In the genomic region with DNA sequence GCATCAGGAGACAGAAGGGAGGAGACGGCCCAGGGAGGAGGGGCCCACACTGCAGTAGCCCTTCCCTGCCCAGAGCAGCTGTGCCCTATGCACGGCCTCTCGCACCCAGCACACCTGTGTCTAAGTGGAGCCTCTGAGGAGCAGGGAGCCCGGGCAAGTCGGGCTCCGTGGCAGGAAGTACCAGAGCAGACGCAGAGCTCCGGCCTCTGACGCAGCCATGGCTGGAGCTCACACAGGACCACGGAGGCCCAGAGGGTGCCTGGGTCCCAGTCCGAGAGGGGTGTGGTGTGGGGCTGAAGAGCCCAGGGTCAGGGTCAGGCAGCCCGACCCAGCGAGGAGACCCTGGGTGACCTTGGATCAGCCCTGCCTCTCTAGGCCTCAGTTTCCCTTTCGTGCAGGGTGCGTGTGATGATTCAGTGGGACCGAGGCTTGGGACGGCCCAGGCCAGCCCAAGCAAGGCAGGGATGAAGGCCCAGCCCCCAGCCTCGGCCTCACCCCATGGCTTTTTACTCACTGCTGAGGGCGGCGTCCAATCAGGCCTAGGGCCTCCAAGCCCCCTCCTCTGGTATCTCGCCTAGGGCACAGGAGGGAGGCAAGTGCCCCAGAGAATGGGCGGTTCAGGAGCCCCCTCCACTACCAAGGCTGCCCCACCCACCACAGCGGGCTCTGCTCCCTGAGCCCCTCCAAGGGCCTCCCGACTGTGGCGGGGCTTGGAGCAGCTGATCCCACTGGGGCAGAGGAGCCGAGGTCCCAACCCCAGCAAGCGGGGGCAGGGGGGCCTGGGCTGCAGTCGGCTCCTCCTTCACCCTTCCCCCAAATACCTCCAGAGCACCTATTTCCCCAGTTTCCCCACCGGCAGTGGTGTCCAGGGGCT, we compare ENCODE assay signal across 21 cellular contexts. TPM values are rescaled to one million over a fixed set of nuclear protein-coding genes. Genes with fewer than 3 reads are reported as not detected.
A peak's percentile ranks its signal among the peaks of the same experiment; 100 is the strongest.
DNase-seq lines count a peak whose midpoint lies in the region; ATAC-seq and TF ChIP-seq lines count a peak whose summit lies in the region.
"Had no signal": no experiment of that assay in that cellular context is flagged by ENCODE, and none has a peak within 500 bp of the region (broad histone marks: within the 10 kb centered on the region; RNA-seq: fewer than 3 reads in every experiment).

No MANE protein-coding gene starts in this region.

- peaks cover 3% of the 10 kb centered on the region for H3K79me2 ChIP-seq in HCT116 (ENCODE audit: insufficient read depth, low read length)

- CTCF ChIA-PET in HCT116 (lab: Charles Lee), result no interaction called here

- H3K9me3 ChIP-seq in HCT116 (ENCODE audit: control insufficient read depth in 1 of 2, insufficient read depth in 1 of 2, low read depth in 1 of 2, low read length in 2 of 2) (no peaks in the 10 kb centered on the region), neuronal stem cell (replicated peaks in 1 of 2; ENCODE audit: control insufficient read depth in 2 of 2, insufficient read depth in 1 of 2, low read depth in 1 of 2, low read length in 2 of 2) (no peaks in the 10 kb centered on the region), mesenchymal stem cell (ENCODE audit: control insufficient read depth, low read length) (no peaks in the 10 kb centered on the region)
- H3K9me3 ChIP-seq: SK-N-SH, spleen, tibial artery had no signal

- POLR2A ChIA-PET in HCT116 (lab: Charles Lee), result no interaction called here

- peak overlapping the region; percentile 33; the same call in 1 of the 2 replicates for H3K4me2 ChIP-seq in HCT116 (ENCODE audit: low read length)
- H3K4me2 ChIP-seq in neuronal stem cell (ENCODE audit: insufficient read depth, low read length, poor library complexity, severe bottlenecking), result peak overlapping the region; percentile 18
- H3K4me2 ChIP-seq in mesenchymal stem cell (ENCODE audit: low read length, poor library complexity, severe bottlenecking), result no peak overlapping the region
- H3K4me2 ChIP-seq: hepatocyte, SK-N-SH had no signal

- peak overlapping the region; percentile 97 for H2AK5ac ChIP-seq in neuronal stem cell (ENCODE audit: low read depth, low read length)
- no peak overlapping the region for H2AK5ac ChIP-seq in mesenchymal stem cell (ENCODE audit: low read length, severe bottlenecking)

- H3K79me1 ChIP-seq in neuronal stem cell (ENCODE audit: low read depth, low read length) (peaks cover 5% of the 10 kb centered on the region), mesenchymal stem cell (replicated peaks; ENCODE audit: low read length, poor library complexity, severe bottlenecking) (peaks cover under 1% of the 10 kb centered on the region)

- H3K4me1 ChIP-seq in HCT116 (ENCODE audit: control insufficient read depth in 1 of 2, insufficient read depth in 2 of 2, low read length in 2 of 2) (peaks cover 59 to 77% of the 10 kb centered on the region in 2 experiments), neuronal stem cell (ENCODE audit: control insufficient read depth in 2 of 2, insufficient read depth in 1 of 2, low read depth in 1 of 2, low read length in 2 of 2) (peaks cover 11 to 12% of the 10 kb centered on the region in 2 donors), mesenchymal stem cell (ENCODE audit: control insufficient read depth, insufficient read depth, low read depth, low read length) (peaks cover 38% of the 10 kb centered on the region)

- H2BK15ac ChIP-seq in neuronal stem cell (ENCODE audit: low read length) (peak overlapping the region; percentile 89), mesenchymal stem cell (ENCODE audit: low read depth, poor library complexity, severe bottlenecking) (no peak overlapping the region)

- no peak for TF ChIP-seq CTCF in HCT116 (IDR thresholded peaks at IDR 0.05 in 2 of 3, conservative IDR thresholded peaks at IDR 0.05 in 1 of 3; ENCODE audit: borderline replicate concordance in 1 of 3, insufficient read depth in 1 of 3, low read depth in 2 of 3, low read length in 2 of 3)

- no peak overlapping the region for H3K4ac ChIP-seq in neuronal stem cell (ENCODE audit: low read length)
- no peak overlapping the region for H3K4ac ChIP-seq in mesenchymal stem cell (ENCODE audit: low read depth in 1 of 2, low read length in 2 of 2)

- H2AFZ ChIP-seq in HCT116 (ENCODE audit: low read depth, low read length, poor library complexity, severe bottlenecking), result no peak overlapping the region
- no peak overlapping the region for H2AFZ ChIP-seq in neuronal stem cell (ENCODE audit: low read length)
- H2AFZ ChIP-seq in mesenchymal stem cell (ENCODE audit: low read depth, low read length), result no peak overlapping the region
- H2AFZ ChIP-seq: hepatocyte had no signal

- no CpG with 5 or more reads among the region's 29 CpGs for WGBS in neuronal stem cell (ENCODE audit: extremely low coverage in 2 of 2, insufficient read length in 2 of 2, insufficient replicate concordance in 1 of 2), 2 donors
- 90% methylated on average over 29 of the region's 29 CpGs for WGBS in mesenchymal stem cell

- intact Hi-C loops in HCT116 (cut with micrococcal nuclease), result no loop called here

- TF ChIP-seq POLR2A in HCT116 (IDR thresholded peaks at IDR 0.05; ENCODE audit: borderline replicate concordance, extremely low read depth, insufficient read depth, insufficient read length), result no peak

- H3K4me3 ChIP-seq in HCT116 (replicated peaks in 1 of 2; ENCODE audit: low read depth in 1 of 2, low read length in 2 of 2) (no peak overlapping the region), neuronal stem cell (ENCODE audit: low read length in 2 of 2) (no peak overlapping the region), mesenchymal stem cell (ENCODE audit: insufficient read depth in 1 of 2, low read depth in 1 of 2, low read length in 2 of 2) (no peak overlapping the region)
- H3K4me3 ChIP-seq: hepatocyte, K562, spleen, tibial artery had no signal

- H4K91ac ChIP-seq in neuronal stem cell (ENCODE audit: low read depth, low read length, poor library complexity) (no peak overlapping the region), mesenchymal stem cell (ENCODE audit: low read length) (no peak overlapping the region)

- peak overlapping the region; percentile 94 for H3K14ac ChIP-seq in neuronal stem cell (ENCODE audit: low read length)
- H3K14ac ChIP-seq in mesenchymal stem cell (ENCODE audit: low read length in 2 of 2), result no peak overlapping the region

- no peak for TF ChIP-seq RAD21 in HCT116 (IDR thresholded peaks at IDR 0.05; ENCODE audit: low read depth)

- H3K36me3 ChIP-seq in HCT116 (ENCODE audit: control insufficient read depth in 1 of 2, insufficient read depth in 2 of 2, low read length in 2 of 2) (no peaks in the 10 kb centered on the region), neuronal stem cell (replicated peaks in 1 of 2; ENCODE audit: control insufficient read depth in 2 of 2, insufficient read depth in 2 of 2, low read length in 2 of 2) (no peaks in the 10 kb centered on the region), mesenchymal stem cell (ENCODE audit: control insufficient read depth in 1 of 2, insufficient read depth in 2 of 2, low read depth in 1 of 2, low read length in 2 of 2) (no peaks in the 10 kb centered on the region)
- H3K36me3 ChIP-seq: spleen, tibial artery, WERI-Rb-1 had no signal

- peak; percentile 97 for DNase-seq in DMS53 (lab: John Stamatoyannopoulos, UW)
- DNase-seq in HCT116 (ENCODE audit: low read depth, low spot score), result no peak
- peak; percentile 6 for DNase-seq in SHP77 treated with DMSO at 0.1 percent for 48 hours (lab: John Stamatoyannopoulos, UW)
- DNase-seq in neuronal stem cell (ENCODE audit: low spot score), result no peak
- DNase-seq in C1 segment of cervical spinal cord (lab: John Stamatoyannopoulos, UW), result no peak
- no peak for DNase-seq in mesenchymal stem cell
- DNase-seq in GM03348 (ENCODE audit: low spot score), result no peak
- DNase-seq: DND-41; immature natural killer cell; NCI-H187; NCI-H226; SK-N-SH; spleen; stimulated activated CD4-positive, alpha-beta T cell treated with anti-CD3 and anti-CD28 coated beads, Interleukin-4, amount 100 ng/mL, for 1 hour; stimulated activated naive CD4-positive, alpha-beta T cell; tibial artery; WERI-Rb-1 had no signal

- H3K18ac ChIP-seq in neuronal stem cell (ENCODE audit: low read length), result peak overlapping the region; percentile 91
- no peak overlapping the region for H3K18ac ChIP-seq in mesenchymal stem cell (ENCODE audit: low read depth in 1 of 2, low read length in 2 of 2)

- no peak for ATAC-seq in HCT116
- ATAC-seq: K562 had no signal

- H4K8ac ChIP-seq in neuronal stem cell (ENCODE audit: low read depth, low read length) (no peak overlapping the region), mesenchymal stem cell (ENCODE audit: low read length) (no peak overlapping the region)

- H3K27me3 ChIP-seq in HCT116 (ENCODE audit: insufficient read depth, low read length), result no peaks in the 10 kb centered on the region
- peaks cover 4 to 65% (median 25%) of the 10 kb centered on the region in 3 experiments for H3K27me3 ChIP-seq in neuronal stem cell (ENCODE audit: control insufficient read depth in 3 of 3, insufficient read depth in 3 of 3, low read depth in 1 of 3, low read length in 3 of 3)
- peaks cover 0 to 41% of the 10 kb centered on the region in 2 experiments for H3K27me3 ChIP-seq in mesenchymal stem cell (ENCODE audit: control insufficient read depth in 1 of 2, insufficient read depth in 1 of 2, low read length in 2 of 2)
- H3K27me3 ChIP-seq: hepatocyte had no signal

- peak overlapping the region; percentile 90 for H2BK12ac ChIP-seq in neuronal stem cell (ENCODE audit: low read length)
- H2BK12ac ChIP-seq in mesenchymal stem cell (ENCODE audit: low read length in 2 of 2), result no peak overlapping the region

- H2BK5ac ChIP-seq in neuronal stem cell (ENCODE audit: low read length) (peak overlapping the region; percentile 90), mesenchymal stem cell (ENCODE audit: low read depth, low read length, poor library complexity, severe bottlenecking) (no peak overlapping the region)

- H3K9me2 ChIP-seq in HCT116 (ENCODE audit: insufficient read depth), result no peaks in the 10 kb centered on the region
- H3K9me2 ChIP-seq: SK-N-SH had no signal

- H3K23ac ChIP-seq in neuronal stem cell (ENCODE audit: low read depth, low read length, poor library complexity) (peak overlapping the region; percentile 73), mesenchymal stem cell (ENCODE audit: low read length in 2 of 2) (no peak overlapping the region)

- H3K9ac ChIP-seq in HCT116 (ENCODE audit: low read length) (no peak overlapping the region), neuronal stem cell (ENCODE audit: low read depth, low read length, poor library complexity) (peak overlapping the region; percentile 44), mesenchymal stem cell (ENCODE audit: low read length) (no peak overlapping the region)
- H3K9ac ChIP-seq: SK-N-SH had no signal

- H3K27ac ChIP-seq in HCT116 (ENCODE audit: low read depth, low read length) (no peak overlapping the region; the same call in 1 of the 2 replicates), neuronal stem cell (replicated peaks; ENCODE audit: low read length) (no peak overlapping the region), mesenchymal stem cell (ENCODE audit: low read length, poor library complexity, severe bottlenecking) (no peak overlapping the region)
- H3K27ac ChIP-seq: spleen, tibial artery, WERI-Rb-1 had no signal

- no TSS peak for BruUV-seq in HCT116 (replicated peaks; lab: Mats Ljungman, UMichigan)

- no peak overlapping the region for H2BK120ac ChIP-seq in neuronal stem cell (ENCODE audit: low read depth, low read length)
- H2BK120ac ChIP-seq in mesenchymal stem cell (ENCODE audit: low read depth, low read length), result no peak overlapping the region

- RAD21 ChIA-PET in HCT116 (lab: Charles Lee; ENCODE audit: low non-redundant PET in 1 of 2, low total read pairs in 2 of 2, uncharacterized antibody in 2 of 2, unreplicated experiment in 2 of 2), result no interaction called here

- H4K20me1 ChIP-seq in HCT116 (ENCODE audit: insufficient read depth), result no peaks in the 10 kb centered on the region

RNA-seq across cellular contexts. Expression of gene AGPAT2, which starts 4.3 kb away (rescaled TPM):
- total RNA-seq in HCT116 (2021; ENCODE audit: unreplicated experiment), result 86.0 TPM
- polyA plus RNA-seq in HCT116 (2012), result 84.7 and 91.2 TPM in 2 replicates
- polyA plus RNA-seq in neuronal stem cell (2013, experiment 1 of 2), result 3.7 TPM
- 3.5 TPM for polyA plus RNA-seq in neuronal stem cell (2013, experiment 2 of 2)
- polyA plus RNA-seq in mesenchymal stem cell (2013, experiment 1 of 2), result 38.4 TPM
- 36.4 TPM for polyA plus RNA-seq in mesenchymal stem cell (2013, experiment 2 of 2)

RNA-seq across cellular contexts. Expression of gene DIPK1B, which starts 20.8 kb away (rescaled TPM):
- total RNA-seq in HCT116 (2021; ENCODE audit: unreplicated experiment), result 15.6 TPM
- 13.9 and 14.7 TPM in 2 replicates for polyA plus RNA-seq in HCT116 (2012)
- 40.0 TPM for polyA plus RNA-seq in neuronal stem cell (2013, experiment 1 of 2)
- 39.1 TPM for polyA plus RNA-seq in neuronal stem cell (2013, experiment 2 of 2)
- polyA plus RNA-seq in mesenchymal stem cell (2013, experiment 1 of 2), result 5.0 TPM
- polyA plus RNA-seq in mesenchymal stem cell (2013, experiment 2 of 2), result 4.6 TPM

RNA-seq across cellular contexts. Expression of gene EGFL7, which starts 28.8 kb away (rescaled TPM):
- total RNA-seq in HCT116 (2021; ENCODE audit: unreplicated experiment), result 82.0 TPM
- polyA plus RNA-seq in HCT116 (2012), result 87.5 and 89.7 TPM in 2 replicates
- polyA plus RNA-seq in neuronal stem cell (2013, experiment 1 of 2), result 33.1 TPM
- polyA plus RNA-seq in neuronal stem cell (2013, experiment 2 of 2), result 32.0 TPM
- polyA plus RNA-seq in mesenchymal stem cell (2013, experiment 1 of 2), result 29.0 TPM
- 30.0 TPM for polyA plus RNA-seq in mesenchymal stem cell (2013, experiment 2 of 2)

RNA-seq across cellular contexts. Expression of gene LCN10, which starts 51.2 kb away (rescaled TPM):
- total RNA-seq in HCT116 (2021; ENCODE audit: unreplicated experiment), result not detected
- 0.07 TPM in 1 of 2 replicates, not detected in the other for polyA plus RNA-seq in HCT116 (2012)
- 0.10 TPM for polyA plus RNA-seq in neuronal stem cell (2013, experiment 1 of 2)
- 0.12 TPM for polyA plus RNA-seq in neuronal stem cell (2013, experiment 2 of 2)
- not detected for polyA plus RNA-seq in mesenchymal stem cell (2013, experiment 1 of 2)
- polyA plus RNA-seq in mesenchymal stem cell (2013, experiment 2 of 2), result not detected
- total RNA-seq: hepatocyte, K562 had no signal
- polyA plus RNA-seq: hepatocyte, immature natural killer cell, neural cell, SK-N-SH had no signal

RNA-seq across cellular contexts. Expression of gene LCN6, which starts 56.8 kb away (rescaled TPM):
- not detected for total RNA-seq in HCT116 (2021; ENCODE audit: unreplicated experiment)
- not detected in 2 replicates for polyA plus RNA-seq in HCT116 (2012)
- not detected for polyA plus RNA-seq in neuronal stem cell (2013, experiment 1 of 2)
- not detected for polyA plus RNA-seq in neuronal stem cell (2013, experiment 2 of 2)
- polyA plus RNA-seq in mesenchymal stem cell (2013, experiment 1 of 2), result not detected
- polyA plus RNA-seq in mesenchymal stem cell (2013, experiment 2 of 2), result not detected
- total RNA-seq: hepatocyte, pulmonary artery endothelial cell had no signal
- polyA plus RNA-seq: hepatocyte, immature natural killer cell, neural cell, SK-N-SH had no signal

Comparison
In these comparisons a context has a peak if more than half of its experiments do, and no peak if none do; other contexts are left out.
1. DNase-seq: peak in DMS53 (single experiment) and SHP77 treated with DMSO at 0.1 percent for 48 hours (single experiment); none in HCT116 (single experiment), neuronal stem cell (single experiment), C1 segment of cervical spinal cord (0 of 14), mesenchymal stem cell (single experiment) and GM03348 (single experiment).